Comparison of ENCODE assay signal across 1 cellular context in genomic region chr10:15320522-15321203, GRCh38.
TF ChIP-seq lines count a peak whose summit lies in the region.

No MANE protein-coding gene starts in this region.

TF ChIP-seq in K562, 482 proteins besides CTCF, POLR2A, EP300 and RAD21 (continued from another document):
- TF ChIP-seq ZBTB11 (CRISPR knock-in tag; IDR thresholded peaks at IDR 0.05), result no peak
